8 cellular contexts compared by ENCODE assay signal in the genomic region with DNA sequence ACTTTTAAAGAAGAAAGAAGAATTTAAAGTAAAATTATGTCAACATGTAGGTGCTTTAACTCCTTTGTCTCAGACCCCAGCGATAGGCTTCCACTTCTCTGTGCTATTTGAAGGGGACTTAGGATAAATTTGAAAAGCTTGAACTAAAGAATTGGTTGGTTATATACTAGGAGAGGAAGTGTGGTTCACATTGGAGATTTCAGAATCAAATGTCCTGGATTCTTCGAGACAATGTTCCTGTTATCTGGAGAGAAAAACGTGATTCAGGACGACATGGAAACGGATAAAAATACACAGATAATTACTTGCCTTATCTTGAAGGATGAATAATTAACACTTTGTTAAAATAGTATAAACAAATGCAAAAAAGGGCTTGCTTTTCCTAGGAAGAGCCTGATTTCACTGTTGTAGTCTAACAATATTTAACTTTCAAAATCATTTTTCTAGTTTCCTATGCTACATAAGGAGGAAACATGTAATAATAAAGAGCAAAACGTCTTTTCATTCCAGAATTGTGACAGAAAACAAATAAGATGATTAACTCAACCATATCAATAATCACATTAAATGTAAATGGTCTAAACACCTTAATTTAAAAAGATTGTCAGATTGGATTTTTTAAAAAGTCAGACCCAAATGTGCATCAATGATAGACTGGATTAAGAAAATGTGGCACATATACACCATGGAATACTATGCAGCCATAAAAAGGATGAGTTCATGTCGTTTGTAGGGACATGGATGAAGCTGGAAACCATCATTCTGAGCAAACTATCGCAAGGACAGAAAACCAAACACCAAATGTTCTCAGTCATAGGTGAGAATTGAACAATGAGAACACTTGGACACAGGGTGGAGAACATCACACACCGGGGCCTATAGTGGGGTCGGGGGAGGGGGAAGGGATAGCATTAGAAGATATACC. TPM values are rescaled to one million over a fixed set of nuclear protein-coding genes. Genes with fewer than 3 reads are reported as not detected.
DNase-seq lines count a peak whose midpoint lies in the region; ATAC-seq, FAIRE-seq and TF ChIP-seq lines count a peak whose summit lies in the region.

No MANE protein-coding gene starts in this region.

- H3K9me3 ChIP-seq in HAP-1 = no peaks in the 10 kb centered on the region; the same call in none of the 2 replicates
- H3K9me3 ChIP-seq in WERI-Rb-1 (ENCODE audit: severe bottlenecking) = no peaks in the 10 kb centered on the region
- no peaks in the 10 kb centered on the region for H3K9me3 ChIP-seq in left ventricle myocardium inferior (replicated peaks)

- ATAC-seq in GM18858 (IDR thresholded peaks at IDR 0.05; ENCODE audit: unreplicated experiment) = no peak

- no peak for DNase-seq in HAP-1 (ENCODE audit: low spot score in 2 of 2)
- DNase-seq in WERI-Rb-1 = no peak
- no peak for DNase-seq in left ventricle myocardium inferior
- DNase-seq in urothelium cell line (ENCODE audit: low spot score) = no peak
- no peak for DNase-seq in stimulated activated CD4-positive, alpha-beta T cell treated with anti-CD3 and anti-CD28 coated beads, Interleukin-4, amount 100 ng/mL, for 4 hours
- no peak for DNase-seq in globus pallidus (ENCODE audit: low spot score)

- H3K4me3 ChIP-seq in HAP-1 = peak overlapping the region; percentile 82
- H3K4me3 ChIP-seq in WERI-Rb-1 (ENCODE audit: low read depth, low read length) = peak overlapping the region; percentile 94
- H3K4me3 ChIP-seq in left ventricle myocardium inferior = peak overlapping the region; percentile 77
- H3K4me3 ChIP-seq in skin epidermis = peak overlapping the region; percentile 56 to 94 (median 82)

- FAIRE-seq in urothelium cell line (lab: Jason Lieb, UNC) = no peak

- intact Hi-C loops in left ventricle myocardium inferior (cut with micrococcal nuclease) = no loop called here

- H3K27ac ChIP-seq in WERI-Rb-1 = peak overlapping the region; percentile 85
- peak overlapping the region; percentile 93 for H3K27ac ChIP-seq in left ventricle myocardium inferior (replicated peaks)
- peak overlapping the region in 20 of 21 experiments; percentile 79 to 95 (median 90) for H3K27ac ChIP-seq in skin epidermis

- H3K36me3 ChIP-seq in HAP-1 (replicated peaks) (no peaks in the 10 kb centered on the region), WERI-Rb-1 (peaks cover 3% of the 10 kb centered on the region), left ventricle myocardium inferior (no peaks in the 10 kb centered on the region)

- peaks cover 6% of the 10 kb centered on the region for H3K4me1 ChIP-seq in HAP-1
- H3K4me1 ChIP-seq in left ventricle myocardium inferior = peaks cover 24% of the 10 kb centered on the region

- TF ChIP-seq CTCF in WERI-Rb-1 (IDR thresholded peaks at IDR 0.05; ENCODE audit: low read depth, low read length) (no peak), left ventricle myocardium inferior (IDR thresholded peaks at IDR 0.05; ENCODE audit: borderline replicate concordance) (no peak)

- in situ Hi-C loops in HAP-1 (cut with MboI; ENCODE audit: low sequenced_read_pairs) = no loop called here

- H3K27me3 ChIP-seq in HAP-1 (ENCODE audit: low read depth) = peaks cover 6% of the 10 kb centered on the region; the same call in 1 of the 2 replicates
- no peaks in the 10 kb centered on the region for H3K27me3 ChIP-seq in WERI-Rb-1 (ENCODE audit: insufficient read depth, low read depth, severe bottlenecking)
- peaks cover 19% of the 10 kb centered on the region for H3K27me3 ChIP-seq in left ventricle myocardium inferior (ENCODE audit: low read depth)

RNA-seq across cellular contexts. Expression of a gene that starts 0.7 kb away (rescaled TPM):
- total RNA-seq in left ventricle myocardium inferior = 10.3 TPM

RNA-seq across cellular contexts. Expression of a gene that starts 35.4 kb away (rescaled TPM):
- total RNA-seq in left ventricle myocardium inferior = 26.6 TPM
